Comparison of ENCODE assay signal across 18 cellular contexts in genomic region chr4:140212646-140213045, GRCh38. TPM values are rescaled to one million over a fixed set of nuclear protein-coding genes. Genes with fewer than 3 reads are reported as not detected.
DNase-seq lines count a peak whose midpoint lies in the region; TF ChIP-seq lines count a peak whose summit lies in the region.
"Had no signal": no experiment of that assay in that cellular context is flagged by ENCODE, and none has a peak within 500 bp of the region (broad histone marks: within the 10 kb centered on the region; RNA-seq: fewer than 3 reads in every experiment).

No MANE protein-coding gene starts in this region.

- H3K14ac ChIP-seq in trophoblast cell (ENCODE audit: low read length) = no peak overlapping the region

- H3K9me3 ChIP-seq in PC-9 (ENCODE audit: insufficient read depth, low read depth) (no peaks in the 10 kb centered on the region), hepatocyte (ENCODE audit: low read depth) (no peaks in the 10 kb centered on the region), trophoblast cell (ENCODE audit: insufficient read depth, low read depth, low read length) (no peaks in the 10 kb centered on the region)
- H3K9me3 ChIP-seq: HAP-1, MG63, SJCRH30 had no signal

- H2AK5ac ChIP-seq in trophoblast cell (ENCODE audit: low read length) = peak overlapping the region; percentile 30

- WGBS in hepatocyte (ENCODE audit: low lambda C conversion rate, missing lambda C conversion rate) = 33% methylated on average over 4 of the region's 4 CpGs
- WGBS in trophoblast cell (ENCODE audit: extremely low coverage, insufficient coverage, insufficient read length) = no CpG with 5 or more reads among the region's 4 CpGs

- no peak overlapping the region for H3K18ac ChIP-seq in trophoblast cell (ENCODE audit: low read length)

- peaks cover 20% of the 10 kb centered on the region; the same call in 1 of the 2 replicates for H3F3A ChIP-seq in PC-9 (ENCODE audit: insufficient read depth, low read depth)

- no peaks in the 10 kb centered on the region for H3K27me3 ChIP-seq in PC-9 (ENCODE audit: insufficient read depth, low read depth)
- H3K27me3 ChIP-seq in hepatocyte = no peaks in the 10 kb centered on the region
- no peaks in the 10 kb centered on the region for H3K27me3 ChIP-seq in trophoblast cell (ENCODE audit: insufficient read depth, low read length)
- H3K27me3 ChIP-seq: MG63, SJCRH30 had no signal

- H2AFZ ChIP-seq in PC-9 (no peak overlapping the region), hepatocyte (no peak overlapping the region), trophoblast cell (ENCODE audit: insufficient read depth, low read length, poor library complexity) (no peak overlapping the region)

- no peak overlapping the region for H4K12ac ChIP-seq in trophoblast cell (ENCODE audit: low read depth, low read length)

- H3K4me1 ChIP-seq in PC-9 (replicated peaks; ENCODE audit: insufficient read depth) (peaks cover 33% of the 10 kb centered on the region), hepatocyte (ENCODE audit: insufficient read depth) (peaks cover 7% of the 10 kb centered on the region), trophoblast cell (ENCODE audit: control insufficient read depth in 1 of 2, insufficient read depth in 2 of 2, low read length in 2 of 2) (peaks cover 11 to 22% of the 10 kb centered on the region in 2 experiments)
- H3K4me1 ChIP-seq: HAP-1, SJCRH30 had no signal

- no peaks in the 10 kb centered on the region for H3K9me2 ChIP-seq in PC-9 (ENCODE audit: insufficient read depth)
- H3K9me2 ChIP-seq in hepatocyte (replicated peaks; ENCODE audit: insufficient read depth) = no peaks in the 10 kb centered on the region

- peak overlapping the region; percentile 50 for H2BK120ac ChIP-seq in trophoblast cell (ENCODE audit: insufficient read depth, low read length, poor library complexity)

- intact Hi-C loops in PC-9 (cut with micrococcal nuclease; ENCODE audit: unreplicated experiment) = no loop called here

- no TSS peak for BruUV-seq in PC-9 (replicated peaks; lab: Mats Ljungman, UMichigan)

- H4K91ac ChIP-seq in trophoblast cell (ENCODE audit: low read depth, low read length) = no peak overlapping the region

- CTCF ChIA-PET in PC-9 (lab: Charles Lee) = no interaction called here

- no peak overlapping the region for H4K8ac ChIP-seq in trophoblast cell (ENCODE audit: low read depth, low read length)

- H3K27ac ChIP-seq in PC-9 (peak overlapping the region; percentile 90), hepatocyte (peak overlapping the region; percentile 86), trophoblast cell (ENCODE audit: low read depth, low read length) (no peak overlapping the region)
- H3K27ac ChIP-seq: HL-60, SJCRH30 had no signal

- peak; percentile 22 for DNase-seq in HT-29 (ENCODE audit: low spot score)
- no peak for DNase-seq in PC-9
- DNase-seq in hepatocyte (ENCODE audit: low spot score) = peak; percentile 12
- peak in 1 of 2 donors; percentile 40 for DNase-seq in trophoblast cell
- no peak for DNase-seq in G401 (ENCODE audit: low spot score)
- no peak for DNase-seq in NCI-H1436 (lab: John Stamatoyannopoulos, UW)
- no peak for DNase-seq in activated CD4-positive, CD25-positive, alpha-beta regulatory T cell (lab: John Stamatoyannopoulos, UW)
- no peak for DNase-seq in middle frontal gyrus (ENCODE audit: extremely low spot score, low spot score)
- DNase-seq: DMS53, MG63, NCI-H1417, NCI-H187 treated with DMSO at 0.1 percent for 48 hours, NCI-H226, NCI-H510A treated with DMSO at 0.1 percent for 48 hours, NCI-H748 treated with DMSO at 0.1 percent for 48 hours, SJCRH30 had no signal

- POLR2A ChIA-PET in PC-9 (lab: Charles Lee; ENCODE audit: unreplicated experiment) = no interaction called here

- H3K79me1 ChIP-seq in trophoblast cell (ENCODE audit: low read length) = no peaks in the 10 kb centered on the region

- H3K9ac ChIP-seq in trophoblast cell (ENCODE audit: low read length) = no peak overlapping the region

- H2BK5ac ChIP-seq in trophoblast cell (ENCODE audit: low read depth, low read length, poor library complexity) = no peak overlapping the region

- no peak overlapping the region for H3K4ac ChIP-seq in trophoblast cell (ENCODE audit: low read depth, low read length)

- TF ChIP-seq CTCF in PC-9 (conservative IDR thresholded peaks at IDR 0.05) = no peak
- TF ChIP-seq CTCF in hepatocyte (IDR thresholded peaks at IDR 0.05; ENCODE audit: poor library complexity) = no peak

- no peaks in the 10 kb centered on the region for H4K20me1 ChIP-seq in PC-9 (ENCODE audit: insufficient read depth)
- H4K20me1 ChIP-seq in hepatocyte (ENCODE audit: insufficient read depth, poor library complexity, severe bottlenecking) = no peaks in the 10 kb centered on the region

- H3K79me2 ChIP-seq in PC-9 (ENCODE audit: low read depth) (no peaks in the 10 kb centered on the region), hepatocyte (no peaks in the 10 kb centered on the region), trophoblast cell (ENCODE audit: control insufficient read depth, insufficient read depth, low read length, poor library complexity) (no peaks in the 10 kb centered on the region)

- no peak overlapping the region for H3K23ac ChIP-seq in trophoblast cell (ENCODE audit: low read length)

- no peak overlapping the region for H2BK12ac ChIP-seq in trophoblast cell (ENCODE audit: low read length)

- H3K36me3 ChIP-seq in PC-9 (ENCODE audit: low read depth) (no peaks in the 10 kb centered on the region), hepatocyte (replicated peaks; ENCODE audit: insufficient read depth, low read depth) (no peaks in the 10 kb centered on the region), trophoblast cell (ENCODE audit: control insufficient read depth in 1 of 2, insufficient read depth in 2 of 2, low read length in 2 of 2) (no peaks in the 10 kb centered on the region)
- H3K36me3 ChIP-seq: HAP-1, MG63, SJCRH30 had no signal

- in situ Hi-C loops in G401 (cut with HindIII; ENCODE audit: low sequenced_read_pairs) = no loop called here

- H3K4me3 ChIP-seq in PC-9 (peak overlapping the region; percentile 27; the same call in 1 of the 2 replicates), hepatocyte (no peak overlapping the region), trophoblast cell (ENCODE audit: low read depth, low read length) (no peak overlapping the region)
- H3K4me3 ChIP-seq: HAP-1, MG63, SJCRH30 had no signal

- peak overlapping the region; percentile 75 for H3K4me2 ChIP-seq in PC-9
- peak overlapping the region; percentile 32 for H3K4me2 ChIP-seq in hepatocyte
- peak overlapping the region; percentile 16 for H3K4me2 ChIP-seq in trophoblast cell (ENCODE audit: low read length)

RNA-seq across cellular contexts. Expression of gene MAML3, which starts 58.7 kb away (rescaled TPM):
- 8.6 and 11.8 TPM in 2 replicates for total RNA-seq in HT-29 (2014; rRNA removed; shearing (Covaris generic))
- 10.5 and 15.2 TPM in 2 replicates for total RNA-seq in PC-9 (2021)
- total RNA-seq in hepatocyte = 8.7 and 11.2 TPM in 2 replicates
- polyA plus RNA-seq in hepatocyte = 4.1 TPM in 2 replicates
- 31.7 and 32.4 TPM in 2 replicates for polyA plus RNA-seq in trophoblast cell (2013)
- total RNA-seq in G401 (2014; rRNA removed; shearing (Covaris generic)) = not detected in 2 replicates

Comparison
In these comparisons a context has a peak if more than half of its experiments do, and no peak if none do; other contexts are left out.
1. DNase-seq: peak in HT-29 (single experiment) and hepatocyte (single experiment); none in PC-9 (0 of 2), G401 (single experiment), NCI-H1436 (single experiment), activated CD4-positive, CD25-positive, alpha-beta regulatory T cell (0 of 4) and middle frontal gyrus (single experiment).
2. H3K4me2 ChIP-seq: peak in every context shown above with its lines; median percentile 75 in PC-9; 32 in hepatocyte; 16 in trophoblast cell.